ENCODE assay signal across 12 cellular contexts in the genomic region with DNA sequence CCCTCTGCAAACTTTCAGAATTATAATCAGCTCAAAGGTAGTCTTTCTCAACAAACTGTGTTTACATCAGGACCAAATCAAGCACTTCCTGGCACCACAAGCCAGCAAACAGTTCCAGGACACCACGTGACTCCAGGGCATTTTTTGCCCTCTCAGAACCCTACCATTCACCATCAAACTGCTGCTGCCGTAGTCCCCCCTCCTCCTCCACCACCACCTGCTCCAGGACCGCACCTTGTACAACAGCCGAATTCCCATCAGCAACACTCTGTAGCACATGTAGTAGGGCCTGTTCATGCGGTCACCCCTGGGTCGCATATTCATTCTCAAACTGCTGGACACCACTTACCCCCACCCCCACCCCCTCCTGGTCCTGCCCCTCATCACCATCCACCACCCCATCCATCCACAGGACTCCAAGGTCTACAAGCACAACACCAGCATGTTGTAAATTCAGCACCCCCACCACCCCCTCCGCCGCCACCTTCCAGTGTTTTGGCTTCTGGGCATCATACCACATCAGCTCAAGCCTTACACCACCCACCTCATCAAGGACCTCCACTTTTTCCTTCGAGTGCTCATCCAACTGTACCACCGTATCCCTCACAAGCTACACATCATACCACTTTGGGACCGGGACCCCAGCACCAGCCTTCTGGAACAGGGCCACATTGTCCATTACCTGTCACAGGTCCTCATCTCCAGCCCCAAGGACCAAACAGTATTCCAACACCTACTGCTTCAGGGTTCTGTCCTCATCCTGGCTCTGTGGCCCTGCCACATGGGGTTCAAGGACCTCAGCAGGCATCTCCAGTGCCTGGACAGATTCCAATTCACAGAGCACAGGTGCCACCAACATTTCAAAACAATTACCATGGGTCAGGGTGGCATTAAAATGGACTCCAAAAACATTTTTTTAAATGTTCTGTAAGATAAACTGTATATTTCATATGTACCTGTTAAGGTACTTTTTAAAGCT.
DNase-seq lines count a peak whose midpoint lies in the region; ATAC-seq and TF ChIP-seq lines count a peak whose summit lies in the region.
"Had no signal": no experiment of that assay in that cellular context is flagged by ENCODE, and none has a peak within 500 bp of the region (broad histone marks: within the 10 kb centered on the region; RNA-seq: fewer than 3 reads in every experiment).

No MANE protein-coding gene starts in this region.

- peaks cover 52% of the 10 kb centered on the region for H3F3A ChIP-seq in smooth muscle cell (ENCODE audit: low read depth)

- DNase-seq in T-helper 1 cell = no peak
- no peak for DNase-seq in activated naive CD8-positive, alpha-beta T cell treated with anti-CD3 and anti-CD28 coated beads for 36 hours
- peak; percentile 83 for DNase-seq in left lobe of liver (ENCODE audit: low spot score)
- no peak for DNase-seq in smooth muscle cell (lab: John Stamatoyannopoulos, UW; ENCODE audit: unreplicated experiment)
- no peak for DNase-seq in HuH-7 (ENCODE audit: low spot score)
- DNase-seq in dermis blood vessel endothelial cell = no peak
- no peak for DNase-seq in NCI-H526 (lab: John Stamatoyannopoulos, UW)
- DNase-seq: 8988T, NCI-H1105 had no signal

- no peak overlapping the region for H3K4me3 ChIP-seq in smooth muscle cell
- H3K4me3 ChIP-seq: HAP-1, thoracic aorta had no signal

- peaks cover 10% of the 10 kb centered on the region for H3K4me1 Mint-ChIP-seq in T-helper 1 cell treated with Interleukin-12 subunit alpha and Interleukin-12 subunit beta and Interleukin-4 antibody, amounts not matched to agents 30 μg/mL and 1 μg/mL, for 36 hours (ENCODE audit: low read depth)
- peaks cover 6% of the 10 kb centered on the region for H3K4me1 Mint-ChIP-seq in activated naive CD8-positive, alpha-beta T cell treated with anti-CD3 and anti-CD28 coated beads for 36 hours

- H3K36me3 ChIP-seq in smooth muscle cell (ENCODE audit: low read depth) = peaks cover 28% of the 10 kb centered on the region

- peaks cover 2% of the 10 kb centered on the region for H3K4me1 ChIP-seq in smooth muscle cell (ENCODE audit: low read depth)

- no peak overlapping the region for H3K4me2 ChIP-seq in smooth muscle cell

- ATAC-seq in left lobe of liver = peak; percentile 89

- peak overlapping the region; percentile 76 for H3K27ac Mint-ChIP-seq in T-helper 1 cell treated with Interleukin-12 subunit alpha and Interleukin-12 subunit beta and Interleukin-4 antibody, amounts not matched to agents 30 μg/mL and 1 μg/mL, for 36 hours
- peak overlapping the region; percentile 74 for H3K27ac Mint-ChIP-seq in activated naive CD8-positive, alpha-beta T cell treated with anti-CD3 and anti-CD28 coated beads for 36 hours

- no peak overlapping the region for H2AFZ ChIP-seq in smooth muscle cell (ENCODE audit: low read depth)

- no peaks in the 10 kb centered on the region for H3K27me3 Mint-ChIP-seq in T-helper 1 cell treated with Interleukin-12 subunit alpha and Interleukin-12 subunit beta and Interleukin-4 antibody, amounts not matched to agents 30 μg/mL and 1 μg/mL, for 36 hours (ENCODE audit: low read depth)
- H3K27me3 Mint-ChIP-seq in activated naive CD8-positive, alpha-beta T cell treated with anti-CD3 and anti-CD28 coated beads for 36 hours = no peaks in the 10 kb centered on the region

- 97% methylated on average over 9 of the region's 11 CpGs for WGBS in smooth muscle cell (ENCODE audit: low lambda C conversion rate)

- H3K9me3 ChIP-seq in smooth muscle cell (replicated peaks; ENCODE audit: low read depth) = no peaks in the 10 kb centered on the region
- H3K9me3 ChIP-seq: HAP-1, thoracic aorta had no signal

- no peaks in the 10 kb centered on the region for H3K9me3 Mint-ChIP-seq in T-helper 1 cell treated with Interleukin-12 subunit alpha and Interleukin-12 subunit beta and Interleukin-4 antibody, amounts not matched to agents 30 μg/mL and 1 μg/mL, for 36 hours
- H3K9me3 Mint-ChIP-seq in activated naive CD8-positive, alpha-beta T cell treated with anti-CD3 and anti-CD28 coated beads for 36 hours = peaks cover 2% of the 10 kb centered on the region

- H4K20me1 ChIP-seq in smooth muscle cell (ENCODE audit: low read depth) = peaks cover 66% of the 10 kb centered on the region

- no peaks in the 10 kb centered on the region for H3K79me2 ChIP-seq in smooth muscle cell (ENCODE audit: low read depth)

- TF ChIP-seq CTCF in smooth muscle cell (IDR thresholded peaks at IDR 0.05; ENCODE audit: borderline replicate concordance, insufficient read depth, poor library complexity, severe bottlenecking) = no peak

- no peaks in the 10 kb centered on the region for H3K27me3 ChIP-seq in smooth muscle cell (ENCODE audit: low read depth)

- peaks cover 60% of the 10 kb centered on the region for H3K36me3 Mint-ChIP-seq in T-helper 1 cell treated with Interleukin-12 subunit alpha and Interleukin-12 subunit beta and Interleukin-4 antibody, amounts not matched to agents 30 μg/mL and 1 μg/mL, for 36 hours (ENCODE audit: low read depth)
- H3K36me3 Mint-ChIP-seq in activated naive CD8-positive, alpha-beta T cell treated with anti-CD3 and anti-CD28 coated beads for 36 hours = peaks cover 50% of the 10 kb centered on the region

- peak overlapping the region; percentile 19 for H3K27ac ChIP-seq in smooth muscle cell (ENCODE audit: low read depth)
- H3K27ac ChIP-seq: thoracic aorta had no signal

- H3K4me3 Mint-ChIP-seq in T-helper 1 cell treated with Interleukin-12 subunit alpha and Interleukin-12 subunit beta and Interleukin-4 antibody, amounts not matched to agents 30 μg/mL and 1 μg/mL, for 36 hours = no peak overlapping the region
- peak overlapping the region; percentile 30 for H3K4me3 Mint-ChIP-seq in activated naive CD8-positive, alpha-beta T cell treated with anti-CD3 and anti-CD28 coated beads for 36 hours

- H3K9ac ChIP-seq in smooth muscle cell (ENCODE audit: low read depth) = no peak overlapping the region
